26 cellular contexts compared by ENCODE assay signal in the genomic region with DNA sequence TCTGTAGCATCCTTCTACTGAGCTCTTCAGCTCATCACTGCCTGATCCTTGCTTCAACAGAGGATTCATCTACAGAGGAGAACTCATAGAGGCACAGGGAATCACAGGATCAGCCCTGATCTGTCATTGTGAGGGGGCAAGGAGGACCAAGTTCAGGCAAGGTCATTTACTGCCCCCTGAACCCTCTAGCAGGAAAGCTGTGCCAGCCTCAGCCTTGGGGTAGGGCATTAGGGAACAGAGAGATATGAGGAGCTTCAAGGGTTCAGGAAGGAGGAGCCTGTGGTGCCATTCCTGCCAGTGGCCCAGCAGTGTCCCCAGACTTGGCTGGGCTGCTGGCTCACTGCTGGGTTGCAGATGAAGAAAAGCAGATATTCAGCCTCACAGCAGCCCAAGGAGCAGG.
"Had no signal": no experiment of that assay in that cellular context is flagged by ENCODE, and none has a peak within 500 bp of the region (broad histone marks: within the 10 kb centered on the region; RNA-seq: fewer than 3 reads in every experiment).

No MANE protein-coding gene starts in this region.

- H3K36me3 Mint-ChIP-seq: activated naive CD8-positive, alpha-beta T cell treated with anti-CD3 and anti-CD28 coated beads for 36 hours had no signal

- H3K9me3 ChIP-seq: adrenal gland, body of pancreas, esophagus squamous epithelium, gastroesophageal sphincter had no signal

- H3K4me1 ChIP-seq: adrenal gland, body of pancreas, gastroesophageal sphincter had no signal

- ATAC-seq: activated naive CD8-positive, alpha-beta T cell treated with anti-CD3 and anti-CD28 coated beads, Interleukin-2, amount 50 U/mL, for 24 hours; activated T-cell treated with anti-CD3 and anti-CD28 coated beads, Interleukin-2, amount 50 U/mL, for 4 hours; activated T-helper 17 cell treated with anti-CD3 and anti-CD28 coated beads, Interleukin-2, amount 50 U/mL, for 72 hours; body of pancreas; effector memory CD8-positive, alpha-beta T cell; gastroesophageal sphincter had no signal

- H3K27ac ChIP-seq: adrenal gland, body of pancreas, gastroesophageal sphincter had no signal

- H3K27me3 ChIP-seq: adrenal gland, body of pancreas, esophagus squamous epithelium, gastroesophageal sphincter had no signal

- H3K27ac Mint-ChIP-seq: activated CD4-positive, alpha-beta memory T cell treated with anti-CD3 and anti-CD28 coated beads, Interleukin-2, amount 10 ng/mL, durations not matched to agents 7 days and 5 days; activated CD4-positive, alpha-beta T cell treated with anti-CD3 and anti-CD28 coated beads, Interleukin-2, amount 10 ng/mL, durations not matched to agents 7 days and 5 days; activated naive CD8-positive, alpha-beta T cell treated with anti-CD3 and anti-CD28 coated beads for 36 hours; activated naive CD8-positive, alpha-beta T cell treated with anti-CD3 and anti-CD28 coated beads, Interleukin-2, amount 50 U/mL, for 24 hours; activated T-helper 17 cell treated with anti-CD3 and anti-CD28 coated beads, Interleukin-2, amount 50 U/mL, for 72 hours; effector memory CD8-positive, alpha-beta T cell had no signal

- DNase-seq: activated CD4-positive, alpha-beta memory T cell treated with anti-CD3 and anti-CD28 coated beads, Interleukin-2, amount 10 ng/mL, durations not matched to agents 7 days and 5 days; activated CD4-positive, alpha-beta T cell treated with anti-CD3 and anti-CD28 coated beads for 4 hours; activated CD4-positive, alpha-beta T cell treated with anti-CD3 and anti-CD28 coated beads, Interleukin-2, amount 10 ng/mL, durations not matched to agents 7 days and 5 days; activated CD4-positive, alpha-beta T cell treated with anti-CD3 and anti-CD28 coated beads, Interleukin-2, amount 50 U/mL, for 4 hours; activated CD4-positive, CD25-positive, alpha-beta regulatory T cell; activated CD4-positive, CD25-positive, alpha-beta regulatory T cell treated with anti-CD3 and anti-CD28 coated beads, Interleukin-2, amount 50 U/mL, for 72 hours; activated effector memory CD4-positive, alpha-beta T cell treated with Interleukin-2 at 50 U/mL for 16 hours; activated gamma-delta T cell treated with Interleukin-2 at 50 U/mL for 16 hours; activated naive CD4-positive, alpha-beta T cell treated with Interleukin-2 at 50 U/mL for 16 hours; activated naive CD8-positive, alpha-beta T cell treated with anti-CD3 and anti-CD28 coated beads for 36 hours; activated naive CD8-positive, alpha-beta T cell treated with anti-CD3 and anti-CD28 coated beads, Interleukin-2, amount 50 U/mL, for 24 hours; activated T-cell treated with anti-CD3 and anti-CD28 coated beads, Interleukin-2, amount 50 U/mL, for 4 hours; amygdala; body of pancreas; caudate nucleus; cortex of kidney; dermis blood vessel endothelial cell; effector CD4-positive, alpha-beta T cell; effector memory CD8-positive, alpha-beta T cell; erythroblast; esophagus squamous epithelium; foreskin melanocyte; T-helper 2 cell had no signal

- H3K4me3 ChIP-seq: adrenal gland, body of pancreas, esophagus squamous epithelium, gastroesophageal sphincter had no signal

- H3K36me3 ChIP-seq: adrenal gland, esophagus squamous epithelium, gastroesophageal sphincter had no signal

- H3K9me3 Mint-ChIP-seq: activated CD4-positive, alpha-beta memory T cell treated with anti-CD3 and anti-CD28 coated beads, Interleukin-2, amount 10 ng/mL, durations not matched to agents 7 days and 5 days; activated CD4-positive, alpha-beta T cell treated with anti-CD3 and anti-CD28 coated beads, Interleukin-2, amount 10 ng/mL, durations not matched to agents 7 days and 5 days; activated naive CD8-positive, alpha-beta T cell treated with anti-CD3 and anti-CD28 coated beads for 36 hours; activated naive CD8-positive, alpha-beta T cell treated with anti-CD3 and anti-CD28 coated beads, Interleukin-2, amount 50 U/mL, for 24 hours; activated T-cell treated with anti-CD3 and anti-CD28 coated beads, Interleukin-2, amount 50 U/mL, for 4 hours; activated T-helper 17 cell treated with anti-CD3 and anti-CD28 coated beads, Interleukin-2, amount 50 U/mL, for 72 hours; effector memory CD8-positive, alpha-beta T cell had no signal
